ENCODE assay signal across 1 cellular context in the genomic region with DNA sequence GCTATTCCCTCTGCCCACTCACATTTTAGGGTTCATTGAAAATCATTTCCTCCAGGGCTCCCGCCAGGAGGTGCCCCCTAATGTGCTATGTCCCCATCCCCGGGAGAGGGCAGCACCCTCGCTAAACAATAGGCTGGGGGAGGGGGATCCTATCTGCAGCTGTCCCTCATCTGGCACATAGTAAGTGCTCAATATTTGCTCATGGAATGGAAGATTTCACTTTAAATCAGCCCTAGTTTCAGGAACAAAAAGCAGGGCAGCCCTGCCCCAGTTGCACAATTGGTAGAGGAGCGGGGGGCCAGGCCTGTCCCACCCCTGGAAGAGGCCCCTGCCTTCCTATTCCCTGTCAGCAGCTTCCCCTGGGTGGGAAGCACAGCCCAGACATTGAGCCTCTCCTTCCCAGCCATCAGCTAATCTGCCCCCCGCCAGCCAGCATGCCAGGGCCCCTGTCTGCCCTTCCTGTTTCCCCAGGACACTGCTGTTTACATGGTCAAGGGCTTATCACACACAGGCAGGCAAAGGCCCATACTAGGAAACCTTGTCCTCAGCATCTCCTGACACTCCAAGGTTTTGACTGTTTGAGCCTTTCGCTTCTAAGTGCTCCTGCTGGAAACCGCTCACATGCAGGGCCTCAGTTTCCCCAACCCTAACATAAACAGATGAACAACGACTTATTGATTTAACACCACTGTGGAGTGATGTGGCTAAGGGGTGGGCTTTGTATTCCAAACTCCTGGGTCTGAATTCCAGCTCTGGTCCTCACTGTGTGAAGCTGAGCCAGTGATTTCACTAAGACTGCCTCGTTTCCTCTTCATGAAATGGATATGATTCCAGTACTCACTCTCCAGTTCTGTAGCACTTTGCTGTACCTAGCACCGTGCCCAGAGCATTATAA.
TF ChIP-seq lines count a peak whose summit lies in the region.

No MANE protein-coding gene starts in this region.

TF ChIP-seq in K562, 482 proteins besides CTCF, POLR2A, EP300 and RAD21 (continued from another document and continues in another):
- TF ChIP-seq, protein P1, sequence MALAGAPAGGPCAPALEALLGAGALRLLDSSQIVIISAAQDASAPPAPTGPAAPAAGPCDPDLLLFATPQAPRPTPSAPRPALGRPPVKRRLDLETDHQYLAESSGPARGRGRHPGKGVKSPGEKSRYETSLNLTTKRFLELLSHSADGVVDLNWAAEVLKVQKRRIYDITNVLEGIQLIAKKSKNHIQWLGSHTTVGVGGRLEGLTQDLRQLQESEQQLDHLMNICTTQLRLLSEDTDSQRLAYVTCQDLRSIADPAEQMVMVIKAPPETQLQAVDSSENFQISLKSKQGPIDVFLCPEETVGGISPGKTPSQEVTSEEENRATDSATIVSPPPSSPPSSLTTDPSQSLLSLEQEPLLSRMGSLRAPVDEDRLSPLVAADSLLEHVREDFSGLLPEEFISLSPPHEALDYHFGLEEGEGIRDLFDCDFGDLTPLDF (CRISPR knock-in tag; IDR thresholded peaks at IDR 0.05), result no peak
- TF ChIP-seq, protein P2, sequence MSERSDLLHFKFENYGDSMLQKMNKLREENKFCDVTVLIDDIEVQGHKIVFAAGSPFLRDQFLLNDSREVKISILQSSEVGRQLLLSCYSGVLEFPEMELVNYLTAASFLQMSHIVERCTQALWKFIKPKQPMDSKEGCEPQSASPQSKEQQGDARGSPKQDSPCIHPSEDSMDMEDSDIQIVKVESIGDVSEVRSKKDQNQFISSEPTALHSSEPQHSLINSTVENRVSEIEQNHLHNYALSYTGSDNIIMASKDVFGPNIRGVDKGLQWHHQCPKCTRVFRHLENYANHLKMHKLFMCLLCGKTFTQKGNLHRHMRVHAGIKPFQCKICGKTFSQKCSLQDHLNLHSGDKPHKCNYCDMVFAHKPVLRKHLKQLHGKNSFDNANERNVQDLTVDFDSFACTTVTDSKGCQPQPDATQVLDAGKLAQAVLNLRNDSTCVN (CRISPR knock-in tag; IDR thresholded peaks at IDR 0.05), result no peak
- TF ChIP-seq, protein P3, sequence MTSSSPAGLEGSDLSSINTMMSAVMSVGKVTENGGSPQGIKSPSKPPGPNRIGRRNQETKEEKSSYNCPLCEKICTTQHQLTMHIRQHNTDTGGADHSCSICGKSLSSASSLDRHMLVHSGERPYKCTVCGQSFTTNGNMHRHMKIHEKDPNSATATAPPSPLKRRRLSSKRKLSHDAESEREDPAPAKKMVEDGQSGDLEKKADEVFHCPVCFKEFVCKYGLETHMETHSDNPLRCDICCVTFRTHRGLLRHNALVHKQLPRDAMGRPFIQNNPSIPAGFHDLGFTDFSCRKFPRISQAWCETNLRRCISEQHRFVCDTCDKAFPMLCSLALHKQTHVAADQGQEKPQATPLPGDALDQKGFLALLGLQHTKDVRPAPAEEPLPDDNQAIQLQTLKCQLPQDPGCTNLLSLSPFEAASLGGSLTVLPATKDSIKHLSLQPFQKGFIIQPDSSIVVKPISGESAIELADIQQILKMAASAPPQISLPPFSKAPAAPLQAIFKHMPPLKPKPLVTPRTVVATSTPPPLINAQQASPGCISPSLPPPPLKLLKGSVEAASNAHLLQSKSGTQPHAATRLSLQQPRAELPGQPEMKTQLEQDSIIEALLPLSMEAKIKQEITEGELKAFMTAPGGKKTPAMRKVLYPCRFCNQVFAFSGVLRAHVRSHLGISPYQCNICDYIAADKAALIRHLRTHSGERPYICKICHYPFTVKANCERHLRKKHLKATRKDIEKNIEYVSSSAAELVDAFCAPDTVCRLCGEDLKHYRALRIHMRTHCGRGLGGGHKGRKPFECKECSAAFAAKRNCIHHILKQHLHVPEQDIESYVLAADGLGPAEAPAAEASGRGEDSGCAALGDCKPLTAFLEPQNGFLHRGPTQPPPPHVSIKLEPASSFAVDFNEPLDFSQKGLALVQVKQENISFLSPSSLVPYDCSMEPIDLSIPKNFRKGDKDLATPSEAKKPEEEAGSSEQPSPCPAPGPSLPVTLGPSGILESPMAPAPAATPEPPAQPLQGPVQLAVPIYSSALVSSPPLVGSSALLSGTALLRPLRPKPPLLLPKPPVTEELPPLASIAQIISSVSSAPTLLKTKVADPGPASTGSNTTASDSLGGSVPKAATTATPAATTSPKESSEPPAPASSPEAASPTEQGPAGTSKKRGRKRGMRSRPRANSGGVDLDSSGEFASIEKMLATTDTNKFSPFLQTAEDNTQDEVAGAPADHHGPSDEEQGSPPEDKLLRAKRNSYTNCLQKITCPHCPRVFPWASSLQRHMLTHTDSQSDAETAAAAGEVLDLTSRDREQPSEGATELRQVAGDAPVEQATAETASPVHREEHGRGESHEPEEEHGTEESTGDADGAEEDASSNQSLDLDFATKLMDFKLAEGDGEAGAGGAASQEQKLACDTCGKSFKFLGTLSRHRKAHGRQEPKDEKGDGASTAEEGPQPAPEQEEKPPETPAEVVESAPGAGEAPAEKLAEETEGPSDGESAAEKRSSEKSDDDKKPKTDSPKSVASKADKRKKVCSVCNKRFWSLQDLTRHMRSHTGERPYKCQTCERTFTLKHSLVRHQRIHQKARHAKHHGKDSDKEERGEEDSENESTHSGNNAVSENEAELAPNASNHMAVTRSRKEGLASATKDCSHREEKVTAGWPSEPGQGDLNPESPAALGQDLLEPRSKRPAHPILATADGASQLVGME (CRISPR knock-in tag; IDR thresholded peaks at IDR 0.05), result peak; percentile 73
- TF ChIP-seq TFAM (CRISPR knock-in tag; conservative IDR thresholded peaks at IDR 0.05), result no peak
- peak; percentile 52 to 59; a peak in 2 of 4 replicates for TF ChIP-seq TRIM24 (IDR thresholded peaks at IDR 0.05)
- no peak for TF ChIP-seq CBX3 (IDR thresholded peaks at IDR 0.05; ENCODE audit: borderline replicate concordance in 1 of 2, low read length in 2 of 2)
- TF ChIP-seq MBD2 (IDR thresholded peaks at IDR 0.05; ENCODE audit: borderline replicate concordance, low read depth), result no peak
- no peak for TF ChIP-seq CC2D1A (IDR thresholded peaks at IDR 0.05)
- TF ChIP-seq, protein P4, sequence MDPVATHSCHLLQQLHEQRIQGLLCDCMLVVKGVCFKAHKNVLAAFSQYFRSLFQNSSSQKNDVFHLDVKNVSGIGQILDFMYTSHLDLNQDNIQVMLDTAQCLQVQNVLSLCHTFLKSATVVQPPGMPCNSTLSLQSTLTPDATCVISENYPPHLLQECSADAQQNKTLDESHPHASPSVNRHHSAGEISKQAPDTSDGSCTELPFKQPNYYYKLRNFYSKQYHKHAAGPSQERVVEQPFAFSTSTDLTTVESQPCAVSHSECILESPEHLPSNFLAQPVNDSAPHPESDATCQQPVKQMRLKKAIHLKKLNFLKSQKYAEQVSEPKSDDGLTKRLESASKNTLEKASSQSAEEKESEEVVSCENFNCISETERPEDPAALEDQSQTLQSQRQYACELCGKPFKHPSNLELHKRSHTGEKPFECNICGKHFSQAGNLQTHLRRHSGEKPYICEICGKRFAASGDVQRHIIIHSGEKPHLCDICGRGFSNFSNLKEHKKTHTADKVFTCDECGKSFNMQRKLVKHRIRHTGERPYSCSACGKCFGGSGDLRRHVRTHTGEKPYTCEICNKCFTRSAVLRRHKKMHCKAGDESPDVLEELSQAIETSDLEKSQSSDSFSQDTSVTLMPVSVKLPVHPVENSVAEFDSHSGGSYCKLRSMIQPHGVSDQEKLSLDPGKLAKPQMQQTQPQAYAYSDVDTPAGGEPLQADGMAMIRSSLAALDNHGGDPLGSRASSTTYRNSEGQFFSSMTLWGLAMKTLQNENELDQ (CRISPR knock-in tag; IDR thresholded peaks at IDR 0.05; ENCODE audit: borderline replicate concordance), result no peak
- no peak for TF ChIP-seq BDP1 (IDR thresholded peaks at IDR 0.05; ENCODE audit: insufficient read depth, insufficient read length)
- TF ChIP-seq NCOR1 (IDR thresholded peaks at IDR 0.05), result peak; percentile 89
- TF ChIP-seq GATA2 (CRISPR knock-in tag; IDR thresholded peaks at IDR 0.05), result peak; percentile 72; the same call in 1 of the 2 replicates
- TF ChIP-seq, protein P5, sequence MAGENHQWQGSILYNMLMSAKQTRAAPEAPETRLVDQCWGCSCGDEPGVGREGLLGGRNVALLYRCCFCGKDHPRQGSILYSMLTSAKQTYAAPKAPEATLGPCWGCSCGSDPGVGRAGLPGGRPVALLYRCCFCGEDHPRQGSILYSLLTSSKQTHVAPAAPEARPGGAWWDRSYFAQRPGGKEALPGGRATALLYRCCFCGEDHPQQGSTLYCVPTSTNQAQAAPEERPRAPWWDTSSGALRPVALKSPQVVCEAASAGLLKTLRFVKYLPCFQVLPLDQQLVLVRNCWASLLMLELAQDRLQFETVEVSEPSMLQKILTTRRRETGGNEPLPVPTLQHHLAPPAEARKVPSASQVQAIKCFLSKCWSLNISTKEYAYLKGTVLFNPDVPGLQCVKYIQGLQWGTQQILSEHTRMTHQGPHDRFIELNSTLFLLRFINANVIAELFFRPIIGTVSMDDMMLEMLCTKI (IDR thresholded peaks at IDR 0.05; ENCODE audit: partially characterized antibody), result no peak
- TF ChIP-seq, protein P6, sequence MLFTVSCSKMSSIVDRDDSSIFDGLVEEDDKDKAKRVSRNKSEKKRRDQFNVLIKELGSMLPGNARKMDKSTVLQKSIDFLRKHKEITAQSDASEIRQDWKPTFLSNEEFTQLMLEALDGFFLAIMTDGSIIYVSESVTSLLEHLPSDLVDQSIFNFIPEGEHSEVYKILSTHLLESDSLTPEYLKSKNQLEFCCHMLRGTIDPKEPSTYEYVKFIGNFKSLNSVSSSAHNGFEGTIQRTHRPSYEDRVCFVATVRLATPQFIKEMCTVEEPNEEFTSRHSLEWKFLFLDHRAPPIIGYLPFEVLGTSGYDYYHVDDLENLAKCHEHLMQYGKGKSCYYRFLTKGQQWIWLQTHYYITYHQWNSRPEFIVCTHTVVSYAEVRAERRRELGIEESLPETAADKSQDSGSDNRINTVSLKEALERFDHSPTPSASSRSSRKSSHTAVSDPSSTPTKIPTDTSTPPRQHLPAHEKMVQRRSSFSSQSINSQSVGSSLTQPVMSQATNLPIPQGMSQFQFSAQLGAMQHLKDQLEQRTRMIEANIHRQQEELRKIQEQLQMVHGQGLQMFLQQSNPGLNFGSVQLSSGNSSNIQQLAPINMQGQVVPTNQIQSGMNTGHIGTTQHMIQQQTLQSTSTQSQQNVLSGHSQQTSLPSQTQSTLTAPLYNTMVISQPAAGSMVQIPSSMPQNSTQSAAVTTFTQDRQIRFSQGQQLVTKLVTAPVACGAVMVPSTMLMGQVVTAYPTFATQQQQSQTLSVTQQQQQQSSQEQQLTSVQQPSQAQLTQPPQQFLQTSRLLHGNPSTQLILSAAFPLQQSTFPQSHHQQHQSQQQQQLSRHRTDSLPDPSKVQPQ (CRISPR knock-in tag; IDR thresholded peaks at IDR 0.05; ENCODE audit: borderline replicate concordance), result no peak
- TF ChIP-seq DPF2 (IDR thresholded peaks at IDR 0.05), result peak; percentile 81
- TF ChIP-seq BRD9 (IDR thresholded peaks at IDR 0.05; ENCODE audit: low read depth, partially characterized antibody), result no peak
- TF ChIP-seq XRCC3 (IDR thresholded peaks at IDR 0.05), result no peak
- 0 out of 2 replicates have a peak, but pooled peaks have one; percentile 23 for TF ChIP-seq FOXJ2 (tag; IDR thresholded peaks at IDR 0.05)
- no peak for TF ChIP-seq KAT2B (IDR thresholded peaks at IDR 0.05; ENCODE audit: low read depth, low read length)
- 0 out of 2 replicates have a peak, but pooled peaks have one; percentile 19 for TF ChIP-seq BCOR (IDR thresholded peaks at IDR 0.05)
- no peak for TF ChIP-seq NR3C1 (CRISPR knock-in tag; IDR thresholded peaks at IDR 0.05)
- no peak for TF ChIP-seq NR2C2 (CRISPR knock-in tag; IDR thresholded peaks at IDR 0.05)
- 0 out of 2 replicates have a peak, but pooled peaks have one; percentile 24 for TF ChIP-seq NR2C2 (tag; IDR thresholded peaks at IDR 0.05)
- no peak for TF ChIP-seq ZNF217 (CRISPR knock-in tag; IDR thresholded peaks at IDR 0.05)
- no peak for TF ChIP-seq ZNF436 (CRISPR knock-in tag; IDR thresholded peaks at IDR 0.05)
- TF ChIP-seq SRF (CRISPR knock-in tag; IDR thresholded peaks at IDR 0.05), result peak in 1 of 2 experiments; percentile 80; a peak in 1 of 4 replicates
- TF ChIP-seq GATAD2A (IDR thresholded peaks at IDR 0.05), result 0 out of 2 replicates have a peak, but pooled peaks have one; percentile 52
- TF ChIP-seq TCF3 (CRISPR knock-in tag; IDR thresholded peaks at IDR 0.05), result peak; percentile 91
- TF ChIP-seq, protein P7, sequence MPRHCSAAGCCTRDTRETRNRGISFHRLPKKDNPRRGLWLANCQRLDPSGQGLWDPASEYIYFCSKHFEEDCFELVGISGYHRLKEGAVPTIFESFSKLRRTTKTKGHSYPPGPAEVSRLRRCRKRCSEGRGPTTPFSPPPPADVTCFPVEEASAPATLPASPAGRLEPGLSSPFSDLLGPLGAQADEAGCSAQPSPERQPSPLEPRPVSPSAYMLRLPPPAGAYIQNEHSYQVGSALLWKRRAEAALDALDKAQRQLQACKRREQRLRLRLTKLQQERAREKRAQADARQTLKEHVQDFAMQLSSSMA (CRISPR knock-in tag; IDR thresholded peaks at IDR 0.05), result no peak
- TF ChIP-seq POLR2G (IDR thresholded peaks at IDR 0.05; ENCODE audit: low read depth, low read length), result no peak
- peak; percentile 63; the same call in 1 of the 2 replicates for TF ChIP-seq SPI1 (IDR thresholded peaks at IDR 0.05; ENCODE audit: borderline replicate concordance, low read depth, low read length)
- TF ChIP-seq, protein P8, sequence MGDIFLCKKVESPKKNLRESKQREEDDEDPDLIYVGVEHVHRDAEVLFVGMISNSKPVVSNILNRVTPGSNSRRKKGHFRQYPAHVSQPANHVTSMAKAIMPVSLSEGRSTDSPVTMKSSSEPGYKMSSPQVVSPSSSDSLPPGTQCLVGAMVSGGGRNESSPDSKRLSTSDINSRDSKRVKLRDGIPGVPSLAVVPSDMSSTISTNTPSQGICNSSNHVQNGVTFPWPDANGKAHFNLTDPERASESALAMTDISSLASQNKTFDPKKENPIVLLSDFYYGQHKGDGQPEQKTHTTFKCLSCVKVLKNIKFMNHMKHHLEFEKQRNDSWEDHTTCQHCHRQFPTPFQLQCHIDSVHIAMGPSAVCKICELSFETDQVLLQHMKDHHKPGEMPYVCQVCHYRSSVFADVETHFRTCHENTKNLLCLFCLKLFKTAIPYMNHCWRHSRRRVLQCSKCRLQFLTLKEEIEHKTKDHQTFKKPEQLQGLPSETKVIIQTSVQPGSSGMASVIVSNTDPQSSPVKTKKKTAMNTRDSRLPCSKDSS (IDR thresholded peaks at IDR 0.05; ENCODE audit: low read depth, partially characterized antibody), result no peak
- no peak for TF ChIP-seq POLR2AphosphoS2 (IDR thresholded peaks at IDR 0.05; ENCODE audit: low read length)
- TF ChIP-seq, protein P9, sequence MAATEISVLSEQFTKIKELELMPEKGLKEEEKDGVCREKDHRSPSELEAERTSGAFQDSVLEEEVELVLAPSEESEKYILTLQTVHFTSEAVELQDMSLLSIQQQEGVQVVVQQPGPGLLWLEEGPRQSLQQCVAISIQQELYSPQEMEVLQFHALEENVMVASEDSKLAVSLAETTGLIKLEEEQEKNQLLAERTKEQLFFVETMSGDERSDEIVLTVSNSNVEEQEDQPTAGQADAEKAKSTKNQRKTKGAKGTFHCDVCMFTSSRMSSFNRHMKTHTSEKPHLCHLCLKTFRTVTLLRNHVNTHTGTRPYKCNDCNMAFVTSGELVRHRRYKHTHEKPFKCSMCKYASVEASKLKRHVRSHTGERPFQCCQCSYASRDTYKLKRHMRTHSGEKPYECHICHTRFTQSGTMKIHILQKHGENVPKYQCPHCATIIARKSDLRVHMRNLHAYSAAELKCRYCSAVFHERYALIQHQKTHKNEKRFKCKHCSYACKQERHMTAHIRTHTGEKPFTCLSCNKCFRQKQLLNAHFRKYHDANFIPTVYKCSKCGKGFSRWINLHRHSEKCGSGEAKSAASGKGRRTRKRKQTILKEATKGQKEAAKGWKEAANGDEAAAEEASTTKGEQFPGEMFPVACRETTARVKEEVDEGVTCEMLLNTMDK (IDR thresholded peaks at IDR 0.05; ENCODE audit: borderline replicate concordance, insufficient read depth, low read depth, low read length, poor library complexity, severe bottlenecking), result no peak
- no peak for TF ChIP-seq BRCA1 (IDR thresholded peaks at IDR 0.05)
- no peak for TF ChIP-seq BRCA1 (CRISPR knock-in tag; IDR thresholded peaks at IDR 0.05)
- no peak for TF ChIP-seq ZNF384 (IDR thresholded peaks at IDR 0.05; ENCODE audit: low read depth, low read length)
